In the genomic region with DNA sequence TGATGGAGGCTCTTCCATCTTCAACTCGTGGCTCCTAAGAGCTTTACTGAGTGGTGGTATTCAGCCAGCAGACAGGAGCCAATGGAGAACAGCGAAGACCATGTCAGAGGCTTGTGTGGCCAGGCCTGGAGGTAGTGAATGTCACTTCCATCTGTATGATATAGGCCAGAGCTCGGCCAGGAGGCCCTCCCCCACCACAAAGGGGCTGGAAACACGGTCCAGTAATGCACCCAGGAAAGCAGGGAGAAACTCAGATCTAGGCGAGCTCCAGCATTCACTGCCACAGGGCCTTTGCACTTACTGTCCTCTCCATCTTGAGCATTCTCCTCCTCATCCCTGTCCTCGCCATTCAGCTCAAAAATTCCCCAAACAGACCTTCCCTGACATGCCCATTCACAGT, we compare ENCODE assay signal across 27 cellular contexts.
"Had no signal": no experiment of that assay in that cellular context is flagged by ENCODE, and none has a peak within 500 bp of the region (broad histone marks: within the 10 kb centered on the region; RNA-seq: fewer than 3 reads in every experiment).

No MANE protein-coding gene starts in this region.

- H2AFZ ChIP-seq: hepatocyte had no signal

- H3K27me3 ChIP-seq: dorsolateral prefrontal cortex, foreskin keratinocyte, gastroesophageal sphincter, hepatocyte, left lung had no signal

- H3K4me2 ChIP-seq: hepatocyte had no signal

- H3K4me3 ChIP-seq: coronary artery, dorsolateral prefrontal cortex, gastroesophageal sphincter, heart left ventricle, hepatocyte, left lung, lower lobe of right lung, mucosa of descending colon had no signal

- DNase-seq: dermis blood vessel endothelial cell; dorsolateral prefrontal cortex; effector CD4-positive, alpha-beta T cell; effector memory CD4-positive, alpha-beta T cell; erythroblast; foreskin keratinocyte; heart left ventricle; hypothalamus; immature natural killer cell; left cardiac atrium; left lung; left ventricle myocardium superior; lower lobe of right lung; mesenchymal stem cell; mucosa of descending colon; naive B cell; naive thymus-derived CD8-positive, alpha-beta T cell had no signal

- FAIRE-seq: colon, endothelial cell of umbilical vein, frontal cortex, keratinocyte had no signal

- H3K36me3 ChIP-seq: gastroesophageal sphincter, heart left ventricle, left lung, lower lobe of right lung had no signal

- H3K27ac Mint-ChIP-seq: immature natural killer cell; mesothelial cell of epicardium; naive B cell; naive thymus-derived CD8-positive, alpha-beta T cell had no signal

- H3K4me1 Mint-ChIP-seq: immature natural killer cell; naive B cell; naive thymus-derived CD8-positive, alpha-beta T cell had no signal

- H3K9me3 Mint-ChIP-seq: immature natural killer cell; mesothelial cell of epicardium; naive thymus-derived CD8-positive, alpha-beta T cell had no signal

- H3K9me3 ChIP-seq: gastroesophageal sphincter, heart left ventricle, lower lobe of right lung, mucosa of descending colon had no signal

- H3K4me1 ChIP-seq: foreskin keratinocyte, gastroesophageal sphincter, heart left ventricle, left lung, lower lobe of right lung had no signal

- H3K79me2 ChIP-seq: hepatocyte had no signal

- ATAC-seq: esophagus mucosa; foreskin keratinocyte; gastroesophageal sphincter; heart left ventricle; left cardiac atrium; left lung; left ventricle myocardium superior; mucosa of descending colon; naive thymus-derived CD8-positive, alpha-beta T cell had no signal

- H3K36me3 Mint-ChIP-seq: immature natural killer cell; mesothelial cell of epicardium; naive B cell; naive thymus-derived CD8-positive, alpha-beta T cell had no signal

- H3K4me3 Mint-ChIP-seq: immature natural killer cell; mesothelial cell of epicardium; naive B cell; naive thymus-derived CD8-positive, alpha-beta T cell had no signal

- H3K27ac ChIP-seq: coronary artery, epithelial cell of prostate, foreskin keratinocyte, gastroesophageal sphincter, heart left ventricle, hepatocyte, left lung, lower lobe of right lung had no signal
